Comparison of ENCODE assay signal across 2 cellular contexts in genomic region chr18:77314952-77315351, GRCh38.
TF ChIP-seq lines count a peak whose summit lies in the region.

No MANE protein-coding gene starts in this region.

TF ChIP-seq in GM23338, 12 proteins besides CTCF, POLR2A, EP300 and RAD21:
- TF ChIP-seq STAT1 (IDR thresholded peaks at IDR 0.05; ENCODE audit: unreplicated experiment) (no peak), ZNF331 (CRISPR knock-in tag; IDR thresholded peaks at IDR 0.05; ENCODE audit: low read depth) (no peak), REST (IDR thresholded peaks at IDR 0.05; ENCODE audit: unreplicated experiment) (no peak), CREB1 (CRISPR knock-in tag; IDR thresholded peaks at IDR 0.05; ENCODE audit: low read depth) (no peak), NANOG (IDR thresholded peaks at IDR 0.05; ENCODE audit: borderline replicate concordance) (no peak), ZNF462 (CRISPR knock-in tag; IDR thresholded peaks at IDR 0.05) (no peak), EZH2phosphoT487 (IDR thresholded peaks at IDR 0.05; ENCODE audit: unreplicated experiment) (no peak), JUNB (IDR thresholded peaks at IDR 0.05; ENCODE audit: unreplicated experiment) (no peak), POLR2AphosphoS5 (IDR thresholded peaks at IDR 0.05; ENCODE audit: low read depth) (no peak)

TF ChIP-seq in H1, 55 proteins besides CTCF, POLR2A, EP300 and RAD21:
- TF ChIP-seq RBBP5 (IDR thresholded peaks at IDR 0.05; ENCODE audit: borderline replicate concordance, low read depth, low read length), result no peak
- no peak for TF ChIP-seq SAP30 (IDR thresholded peaks at IDR 0.05; ENCODE audit: insufficient read depth, insufficient replicate concordance, low read length)
- no peak for TF ChIP-seq TCF12 (IDR thresholded peaks at IDR 0.05; ENCODE audit: low read depth, low read length)
TF ChIP-seq in H1: peak in this region for 0.
